Comparison of ENCODE assay signal across 16 cellular contexts in the genomic region with DNA sequence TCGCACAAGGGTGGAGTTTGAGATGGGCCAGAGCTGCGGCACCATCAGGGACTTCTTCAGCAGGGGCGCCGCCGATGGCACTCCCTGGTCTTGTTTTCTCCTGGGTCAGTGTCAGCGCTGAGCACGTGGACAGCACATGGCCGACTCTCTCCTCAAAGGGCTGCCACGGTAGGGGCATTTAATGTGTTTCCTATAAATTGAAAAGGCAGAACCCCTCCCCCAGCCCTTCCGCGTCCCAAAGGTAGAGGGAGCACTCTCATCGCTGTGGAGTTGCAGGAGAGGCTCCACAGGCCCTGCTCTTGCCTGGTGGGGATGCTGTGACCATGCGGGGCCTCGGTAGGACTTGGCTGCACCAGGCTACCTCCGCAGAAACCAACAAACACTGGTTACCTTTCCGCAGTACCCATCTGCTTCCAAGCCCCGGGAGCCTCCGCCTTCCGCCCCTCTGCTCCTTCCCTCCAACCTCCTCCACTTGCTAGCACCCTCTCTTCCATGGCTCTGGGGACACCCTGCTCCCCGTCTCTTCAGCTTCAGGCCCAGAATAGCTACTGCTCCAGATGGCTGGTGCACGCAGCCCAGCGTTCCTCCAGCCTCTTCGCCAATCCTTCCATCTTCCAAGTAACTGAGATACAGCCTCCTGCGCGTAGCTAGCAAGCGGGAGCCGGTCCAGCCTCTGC.
DNase-seq lines count a peak whose midpoint lies in the region; TF ChIP-seq lines count a peak whose summit lies in the region.
"Had no signal": no experiment of that assay in that cellular context is flagged by ENCODE, and none has a peak within 500 bp of the region (broad histone marks: within the 10 kb centered on the region; RNA-seq: fewer than 3 reads in every experiment).

No MANE protein-coding gene starts in this region.

- POLR2A ChIA-PET in HEK293T (lab: Yijun Ruan, JAX), result no interaction called here

- H3K27ac Mint-ChIP-seq in activated naive CD8-positive, alpha-beta T cell treated with anti-CD3 and anti-CD28 coated beads for 36 hours, result no peak overlapping the region
- H3K27ac Mint-ChIP-seq: CD8-positive, alpha-beta T cell; dendritic cell treated with granulocyte-macrophage colony-stimulating factor and Interleukin-4, amounts not matched to agents 40 ng/mL and 50 ng/mL, for 4 days; memory B cell had no signal

- no peak overlapping the region for H3K4me3 ChIP-seq in astrocyte of the cerebellum (ENCODE audit: low read depth, low read length)
- H3K4me3 ChIP-seq: HAP-1 had no signal

- peak; percentile 11 for TF ChIP-seq CTCF in astrocyte of the cerebellum (IDR thresholded peaks at IDR 0.05; ENCODE audit: low read depth, low read length, missing control alignments)

- in situ Hi-C loops in astrocyte of the cerebellum (cut with HindIII; ENCODE audit: low sequenced_read_pairs), result no loop called here

- H3K36me3 Mint-ChIP-seq in activated naive CD8-positive, alpha-beta T cell treated with anti-CD3 and anti-CD28 coated beads for 36 hours, result no peaks in the 10 kb centered on the region
- H3K36me3 Mint-ChIP-seq: CD8-positive, alpha-beta T cell; memory B cell had no signal

- peaks cover 7% of the 10 kb centered on the region for H3K9me3 Mint-ChIP-seq in activated naive CD8-positive, alpha-beta T cell treated with anti-CD3 and anti-CD28 coated beads for 36 hours

- DNase-seq in DMS 273 (lab: John Stamatoyannopoulos, UW; ENCODE audit: unreplicated experiment) (peak; percentile 22), DMS 273 treated with DMSO at 0.1 percent for 48 hours (lab: John Stamatoyannopoulos, UW) (no peak), HEK293T (ENCODE audit: extremely low spot score) (peak; percentile 10), astrocyte of the cerebellum (ENCODE audit: low read depth) (no peak), left kidney (ENCODE audit: low read depth, low spot score) (peak; percentile 24), NCI-H2081 (lab: John Stamatoyannopoulos, UW) (no peak)
- DNase-seq in activated naive CD8-positive, alpha-beta T cell treated with anti-CD3 and anti-CD28 coated beads for 36 hours, result no peak
- DNase-seq in activated CD4-positive, alpha-beta T cell treated with anti-CD3 and anti-CD28 coated beads, Interleukin-2, amount 50 U/mL, for 1 hour, result no peak
- DNase-seq: 8988T; activated CD4-positive, alpha-beta T cell treated with anti-CD3 and anti-CD28 coated beads for 48 hours; CD8-positive, alpha-beta T cell; NCI-H2227 treated with DMSO at 0.1 percent for 48 hours; T-helper 2 cell had no signal

- CTCF ChIA-PET in HEK293T (lab: Yijun Ruan, JAX), result no interaction called here

- peaks cover 14% of the 10 kb centered on the region for H3K27me3 Mint-ChIP-seq in activated naive CD8-positive, alpha-beta T cell treated with anti-CD3 and anti-CD28 coated beads for 36 hours

- H3K4me3 Mint-ChIP-seq in activated naive CD8-positive, alpha-beta T cell treated with anti-CD3 and anti-CD28 coated beads for 36 hours, result no peak overlapping the region
- H3K4me3 Mint-ChIP-seq: CD8-positive, alpha-beta T cell; dendritic cell treated with granulocyte-macrophage colony-stimulating factor and Interleukin-4, amounts not matched to agents 40 ng/mL and 50 ng/mL, for 4 days; memory B cell had no signal

- peaks cover 2% of the 10 kb centered on the region for H3K4me1 Mint-ChIP-seq in activated naive CD8-positive, alpha-beta T cell treated with anti-CD3 and anti-CD28 coated beads for 36 hours
- H3K4me1 Mint-ChIP-seq: memory B cell had no signal

TF ChIP-seq in HEK293T, 16 proteins besides CTCF, POLR2A, EP300 and RAD21:
- TF ChIP-seq ZNF384 (IDR thresholded peaks at IDR 0.05), result no peak
- TF ChIP-seq L3MBTL2 (conservative IDR thresholded peaks at IDR 0.05), result peak; percentile 34; the same call in 1 of the 2 replicates

Comparison
In these comparisons a context has a peak if more than half of its experiments do, and no peak if none do; other contexts are left out.
1. DNase-seq: peak in DMS 273 (single experiment), HEK293T (single experiment) and left kidney (single experiment); none in DMS 273 treated with DMSO at 0.1 percent for 48 hours (single experiment), astrocyte of the cerebellum (single experiment), NCI-H2081 (0 of 2), activated naive CD8-positive, alpha-beta T cell treated with anti-CD3 and anti-CD28 coated beads for 36 hours (single experiment) and activated CD4-positive, alpha-beta T cell treated with anti-CD3 and anti-CD28 coated beads, Interleukin-2, amount 50 U/mL, for 1 hour (single experiment).